ENCODE assay signal across 16 cellular contexts in genomic region chr13:61684976-61685682, GRCh38.
DNase-seq lines count a peak whose midpoint lies in the region; ATAC-seq, FAIRE-seq and TF ChIP-seq lines count a peak whose summit lies in the region.
"Had no signal": no experiment of that assay in that cellular context is flagged by ENCODE, and none has a peak within 500 bp of the region (broad histone marks: within the 10 kb centered on the region; RNA-seq: fewer than 3 reads in every experiment).

No MANE protein-coding gene starts in this region.

- H3K27ac Mint-ChIP-seq in osteocyte (ENCODE audit: unreplicated experiment), result no peak overlapping the region
- H3K27ac Mint-ChIP-seq: CD4-positive, alpha-beta memory T cell had no signal

- H3K36me3 ChIP-seq in SU-DHL-6 (ENCODE audit: low read length) (no peaks in the 10 kb centered on the region), kidney (ENCODE audit: control insufficient read depth in 1 of 2, insufficient read depth in 2 of 2, low read length in 2 of 2) (no peaks in the 10 kb centered on the region), right lobe of liver (no peaks in the 10 kb centered on the region)

- H3K27me3 ChIP-seq in SU-DHL-6 (ENCODE audit: low read length) (no peaks in the 10 kb centered on the region), right lobe of liver (no peaks in the 10 kb centered on the region)

- no peaks in the 10 kb centered on the region for H3F3A ChIP-seq in SU-DHL-6 (ENCODE audit: insufficient read depth)

- no peak overlapping the region for H3K4me3 Mint-ChIP-seq in osteocyte (ENCODE audit: unreplicated experiment)
- H3K4me3 Mint-ChIP-seq: CD4-positive, alpha-beta memory T cell had no signal

- H3K9me3 Mint-ChIP-seq in osteocyte (ENCODE audit: unreplicated experiment), result no peaks in the 10 kb centered on the region

- H3K4me2 ChIP-seq in SU-DHL-6 (ENCODE audit: low read depth, low read length, poor library complexity, severe bottlenecking), result no peak overlapping the region
- H3K4me2 ChIP-seq: A549 had no signal

- intact Hi-C loops in kidney (cut with DNase I), result no loop called here
- intact Hi-C loops in right lobe of liver (cut with DNase I), result no loop called here

- H3K27me3 Mint-ChIP-seq in osteocyte (ENCODE audit: unreplicated experiment), result no peaks in the 10 kb centered on the region
- H3K27me3 Mint-ChIP-seq: CD4-positive, alpha-beta memory T cell had no signal

- H4K20me1 ChIP-seq in SU-DHL-6 (ENCODE audit: low read depth, low read length), result no peaks in the 10 kb centered on the region

- H3K9me3 ChIP-seq in SU-DHL-6 (ENCODE audit: insufficient read depth, low read length), result peaks cover 4% of the 10 kb centered on the region; the same call in 1 of the 2 replicates
- H3K9me3 ChIP-seq in kidney (ENCODE audit: control insufficient read depth in 1 of 2, low read length in 2 of 2), result no peaks in the 10 kb centered on the region
- no peaks in the 10 kb centered on the region for H3K9me3 ChIP-seq in right lobe of liver
- H3K9me3 ChIP-seq: A549 had no signal

- no peaks in the 10 kb centered on the region for H3K79me2 ChIP-seq in SU-DHL-6 (ENCODE audit: insufficient read depth, low read length)

- no peaks in the 10 kb centered on the region for H3K36me3 Mint-ChIP-seq in osteocyte (ENCODE audit: unreplicated experiment)
- H3K36me3 Mint-ChIP-seq: CD4-positive, alpha-beta memory T cell had no signal

- DNase-seq in kidney, result peak; percentile 24
- no peak for DNase-seq in right lobe of liver
- DNase-seq in osteocyte (ENCODE audit: extremely low spot score, unreplicated experiment), result no peak
- no peak for DNase-seq in stimulated activated CD4-positive, alpha-beta T cell treated with anti-CD3 and anti-CD28 coated beads, Interleukin-15, amount 100 ng/mL, for 24 hours
- no peak for DNase-seq in NAMALWA (ENCODE audit: low spot score)
- DNase-seq: 8988T; Calu3; CD4-positive, alpha-beta memory T cell; DMS79 treated with DMSO at 0.1 percent for 48 hours; GF-D8; GOT3; HCEC 1CT had no signal

- FAIRE-seq in kidney (lab: Jason Lieb, UNC), result no peak
- FAIRE-seq: A549, GM12891 had no signal

- H2AFZ ChIP-seq in SU-DHL-6 (ENCODE audit: low read depth, low read length, severe bottlenecking), result peak overlapping the region; percentile 73

- TF ChIP-seq CTCF in SU-DHL-6 (IDR thresholded peaks at IDR 0.05; ENCODE audit: insufficient read depth, low read length, poor library complexity, severe bottlenecking) (no peak), kidney (IDR thresholded peaks at IDR 0.05; ENCODE audit: borderline replicate concordance, extremely low read depth, insufficient read depth) (no peak), right lobe of liver (IDR thresholded peaks at IDR 0.05) (no peak), osteocyte (IDR thresholded peaks at IDR 0.05) (no peak)

- H3K4me1 ChIP-seq in kidney (ENCODE audit: control insufficient read depth in 1 of 2, insufficient read depth in 1 of 2, low read depth in 1 of 2, low read length in 2 of 2) (no peaks in the 10 kb centered on the region), right lobe of liver (no peaks in the 10 kb centered on the region)
- H3K4me1 ChIP-seq: A549 had no signal

- H3K9me2 ChIP-seq in SU-DHL-6 (replicated peaks; ENCODE audit: insufficient read depth, low read length), result no peaks in the 10 kb centered on the region

- peak; percentile 20 to 72 (median 54) for ATAC-seq in right lobe of liver
- no peak for ATAC-seq in GM21786 (IDR thresholded peaks at IDR 0.05; ENCODE audit: unreplicated experiment)
- ATAC-seq: A549 had no signal

- H3K27ac ChIP-seq in SU-DHL-6 (ENCODE audit: low read depth, low read length) (no peak overlapping the region), kidney (ENCODE audit: low read depth in 2 of 2, low read length in 2 of 2) (no peak overlapping the region), right lobe of liver (no peak overlapping the region)
- H3K27ac ChIP-seq: A549 had no signal

- no peaks in the 10 kb centered on the region for H3K4me1 Mint-ChIP-seq in osteocyte (ENCODE audit: unreplicated experiment)
- H3K4me1 Mint-ChIP-seq: CD4-positive, alpha-beta memory T cell had no signal

- WGBS in right lobe of liver (ENCODE audit: insufficient coverage, low coverage, low lambda C conversion rate, missing lambda C conversion rate), result 67% methylated on average over 2 of the region's 4 CpGs

- TF ChIP-seq POLR2A in right lobe of liver (IDR thresholded peaks at IDR 0.05), result no peak

- H3K4me3 ChIP-seq in SU-DHL-6 (ENCODE audit: insufficient read depth, low read length, poor library complexity, severe bottlenecking) (no peak overlapping the region), kidney (ENCODE audit: low read length in 2 of 2) (no peak overlapping the region), right lobe of liver (no peak overlapping the region)
- H3K4me3 ChIP-seq: A549 had no signal

- H3K9ac ChIP-seq in SU-DHL-6 (ENCODE audit: low read length) (no peak overlapping the region), kidney (ENCODE audit: low read length in 2 of 2) (no peak overlapping the region)
